Comparison of ENCODE assay signal across 10 cellular contexts in genomic region chr19:40800339-40800996, GRCh38. TPM values are rescaled to one million over a fixed set of nuclear protein-coding genes. Genes with fewer than 3 reads are reported as not detected.
A peak's percentile ranks its signal among the peaks of the same experiment; 100 is the strongest.
DNase-seq lines count a peak whose midpoint lies in the region; ATAC-seq and TF ChIP-seq lines count a peak whose summit lies in the region.
"Had no signal": no experiment of that assay in that cellular context is flagged by ENCODE, and none has a peak within 500 bp of the region (broad histone marks: within the 10 kb centered on the region; RNA-seq: fewer than 3 reads in every experiment).

No MANE protein-coding gene starts in this region.

- no peaks in the 10 kb centered on the region for H3K9me3 ChIP-seq in cardiac muscle cell (ENCODE audit: low read depth)
- H3K9me3 ChIP-seq in body of pancreas: no peaks in the 10 kb centered on the region
- no peaks in the 10 kb centered on the region for H3K9me3 ChIP-seq in upper lobe of left lung

- H3K4me1 Mint-ChIP-seq in memory B cell: peaks cover 64% of the 10 kb centered on the region

- H3K4me3 Mint-ChIP-seq in memory B cell: peak overlapping the region; percentile 99

- H3K36me3 ChIP-seq in cardiac muscle cell: peaks cover 8% of the 10 kb centered on the region
- no peaks in the 10 kb centered on the region for H3K36me3 ChIP-seq in body of pancreas (replicated peaks in 1 of 2; ENCODE audit: insufficient read depth in 1 of 2, low read depth in 2 of 2)
- H3K36me3 ChIP-seq in upper lobe of left lung: peaks cover 4 to 51% (median 22%) of the 10 kb centered on the region in 4 donors

- H3K4me1 ChIP-seq in cardiac muscle cell (ENCODE audit: low read depth): peaks cover 42% of the 10 kb centered on the region
- H3K4me1 ChIP-seq in body of pancreas: peaks cover 64% of the 10 kb centered on the region
- peaks cover 59 to 66% (median 64%) of the 10 kb centered on the region in 4 donors for H3K4me1 ChIP-seq in upper lobe of left lung

- peaks cover 20% of the 10 kb centered on the region for H3K36me3 Mint-ChIP-seq in memory B cell

- WGBS in body of pancreas, 2 donors: 71 to 73% methylated on average over 13 to 24 of the region's 27 CpGs
- 62 to 63% methylated on average over 16 to 26 of the region's 27 CpGs for WGBS in upper lobe of left lung, 2 donors

- H3K27ac Mint-ChIP-seq in memory B cell: peak overlapping the region; percentile 94

- ATAC-seq in body of pancreas: no peak
- ATAC-seq in memory B cell (ENCODE audit: low read depth): no peak
- no peak for ATAC-seq in upper lobe of left lung (ENCODE audit: low FRiP score in 2 of 2)
- no peak for ATAC-seq in GM18498 (IDR thresholded peaks at IDR 0.05; ENCODE audit: unreplicated experiment)
- no peak for ATAC-seq in GM19351 (IDR thresholded peaks at IDR 0.05; ENCODE audit: unreplicated experiment)

- TF ChIP-seq CTCF in cardiac muscle cell (IDR thresholded peaks at IDR 0.05; ENCODE audit: low read depth, low read length) (no peak), body of pancreas (IDR thresholded peaks at IDR 0.05) (no peak), upper lobe of left lung (IDR thresholded peaks at IDR 0.05) (no peak)

- TF ChIP-seq POLR2A in body of pancreas (IDR thresholded peaks at IDR 0.05) (no peak), upper lobe of left lung (IDR thresholded peaks at IDR 0.05) (peak in 1 of 4 donors; percentile 29)

- H3K9me3 Mint-ChIP-seq in memory B cell: no peaks in the 10 kb centered on the region

- H3K4me3 ChIP-seq in cardiac muscle cell: peak overlapping the region; percentile 96
- H3K4me3 ChIP-seq in body of pancreas: no peak overlapping the region
- peak overlapping the region; percentile 45 to 99 (median 96) for H3K4me3 ChIP-seq in upper lobe of left lung

- no peaks in the 10 kb centered on the region for H3K27me3 ChIP-seq in cardiac muscle cell
- H3K27me3 ChIP-seq in body of pancreas: no peaks in the 10 kb centered on the region
- H3K27me3 ChIP-seq in upper lobe of left lung: no peaks in the 10 kb centered on the region

- TF ChIP-seq EP300 in upper lobe of left lung (IDR thresholded peaks at IDR 0.05): no peak

- H3K27me3 Mint-ChIP-seq in memory B cell: no peaks in the 10 kb centered on the region

- DNase-seq in cardiac muscle cell (ENCODE audit: low read depth in 1 of 2, low spot score in 1 of 2) (no peak), cardiac septum (ENCODE audit: low spot score) (no peak), body of pancreas (no peak), memory B cell (ENCODE audit: low spot score in 2 of 2) (no peak), upper lobe of left lung (peak in 1 of 2 donors; percentile 86), DMS 273 (lab: John Stamatoyannopoulos, UW; ENCODE audit: unreplicated experiment) (no peak)
- DNase-seq: DMS79, Kasumi-1 had no signal

- intact Hi-C loops in cardiac septum (cut with DNase I) (no loop called here), body of pancreas (cut with DNase I) (no loop called here)

- H3K27ac ChIP-seq in cardiac muscle cell (peak overlapping the region; percentile 99), body of pancreas (peak overlapping the region in 3 of 4 donors; percentile 86 to 96 (median 94)), upper lobe of left lung (peak overlapping the region; percentile 93 to 99 (median 98))

RNA-seq across cellular contexts. Expression of gene EGLN2, which starts 1.5 kb away (rescaled TPM):
- total RNA-seq in cardiac muscle cell (99.5 and 109 TPM in 2 replicates), cardiac septum (48.4 TPM), body of pancreas (10 to 100 TPM; 50.8 to 51.4 TPM), upper lobe of left lung (100 to 1,000 TPM; 170 to 353 (median 211) TPM)
- 96.4 and 122 TPM in 2 replicates for polyA plus RNA-seq in cardiac muscle cell

RNA-seq across cellular contexts. Expression of gene RAB4B, which starts 22.4 kb away (rescaled TPM):
- 15.8 and 21.8 TPM in 2 replicates for total RNA-seq in cardiac muscle cell
- polyA plus RNA-seq in cardiac muscle cell: 21.3 and 38.9 TPM in 2 replicates
- 16.9 TPM for total RNA-seq in cardiac septum
- total RNA-seq in body of pancreas: 10 to 100 TPM; 20.4 to 23.3 TPM
- total RNA-seq in upper lobe of left lung: 10 to 100 TPM; 39.9 to 78.5 (median 58.6) TPM

RNA-seq across cellular contexts. Expression of gene MIA, which starts 25.1 kb away (rescaled TPM):
- total RNA-seq in cardiac muscle cell: not detected in 2 replicates
- polyA plus RNA-seq in cardiac muscle cell: not detected in 2 replicates
- 1.00 TPM for total RNA-seq in cardiac septum
- total RNA-seq in body of pancreas: 1 to 10 TPM in 1 of 2 donors, not detected in 1; 5.9 TPM
- 1 to 10 TPM in 3 of 6 donors, not detected in 3; 1.2 to 5.2 (median 2.1) TPM for total RNA-seq in upper lobe of left lung

RNA-seq across cellular contexts. Expression of gene SNRPA, which starts 49.5 kb away (rescaled TPM):
- 158 and 230 TPM in 2 replicates for total RNA-seq in cardiac muscle cell
- polyA plus RNA-seq in cardiac muscle cell: 145 and 155 TPM in 2 replicates
- 32.9 TPM for total RNA-seq in cardiac septum
- 10 to 100 TPM; 18.7 to 42.2 TPM for total RNA-seq in body of pancreas
- 10 to 100 TPM; 32.4 to 90.1 (median 55.3) TPM for total RNA-seq in upper lobe of left lung

RNA-seq across cellular contexts. Expression of gene CYP2A6, which starts 49.8 kb away (rescaled TPM):
- total RNA-seq in cardiac muscle cell: 0.42 TPM in 1 of 2 replicates, not detected in the other
- 0.25 TPM in 1 of 2 replicates, not detected in the other for polyA plus RNA-seq in cardiac muscle cell
- total RNA-seq in cardiac septum: not detected
- total RNA-seq in body of pancreas: not detected
- total RNA-seq in upper lobe of left lung: 10 to 100 TPM in 1 of 6 donors, 1 to 10 TPM in 4, not detected in 1; 1.5 to 11.6 (median 2.9) TPM

Comparison
In these comparisons a context has a peak if more than half of its experiments do, and no peak if none do; other contexts are left out.
1. H3K4me3 ChIP-seq: peak in cardiac muscle cell (single experiment) and upper lobe of left lung (4 of 4); none in body of pancreas (0 of 2).
2. Peak in every context shown above with its lines, with median percentiles within 50 percentile points of each other: H3K27ac ChIP-seq.